18 cellular contexts compared by ENCODE assay signal in genomic region chr4:177938226-177938625, GRCh38.
"Had no signal": no experiment of that assay in that cellular context is flagged by ENCODE, and none has a peak within 500 bp of the region (broad histone marks: within the 10 kb centered on the region; RNA-seq: fewer than 3 reads in every experiment).

No MANE protein-coding gene starts in this region.

- H3K27ac Mint-ChIP-seq: natural killer cell; stimulated activated naive CD8-positive, alpha-beta T cell treated with anti-CD3 and anti-CD28 coated beads, Interleukin-15, Interleukin-2, amounts not matched to agents 100 ng/mL and 50 ng/mL, for 24 hours had no signal

- H3K4me3 ChIP-seq: dorsolateral prefrontal cortex, esophagus muscularis mucosa, heart left ventricle, ovary, smooth muscle cell, tibial artery, upper lobe of right lung, vagina had no signal

- H3K9me3 ChIP-seq: esophagus muscularis mucosa, ovary, tibial artery, upper lobe of right lung, vagina had no signal

- H3K36me3 Mint-ChIP-seq: natural killer cell had no signal

- H3K9me3 Mint-ChIP-seq: stimulated activated naive CD8-positive, alpha-beta T cell treated with anti-CD3 and anti-CD28 coated beads, Interleukin-15, Interleukin-2, amounts not matched to agents 100 ng/mL and 50 ng/mL, for 24 hours had no signal

- H3K4me3 Mint-ChIP-seq: natural killer cell; neural crest cell; stimulated activated naive CD8-positive, alpha-beta T cell treated with anti-CD3 and anti-CD28 coated beads, Interleukin-15, Interleukin-2, amounts not matched to agents 100 ng/mL and 50 ng/mL, for 24 hours had no signal

- H3K4me1 Mint-ChIP-seq: natural killer cell, neural crest cell had no signal

- H3K27me3 Mint-ChIP-seq: stimulated activated naive CD8-positive, alpha-beta T cell treated with anti-CD3 and anti-CD28 coated beads, Interleukin-15, Interleukin-2, amounts not matched to agents 100 ng/mL and 50 ng/mL, for 24 hours had no signal

- H3K27me3 ChIP-seq: dorsolateral prefrontal cortex, esophagus muscularis mucosa, heart left ventricle, ovary, tibial artery, upper lobe of right lung, vagina had no signal

- DNase-seq: cortex of kidney; dorsolateral prefrontal cortex; effector CD8-positive, alpha-beta T cell; heart left ventricle; hippocampal formation; kidney glomerular epithelial cell; mammary epithelial cell; natural killer cell; ovary; right cardiac atrium; stimulated activated CD4-positive, alpha-beta T cell treated with anti-CD3 and anti-CD28 coated beads, Interleukin-2, amount 100 ng/mL, for 48 hours; tibial artery; upper lobe of right lung had no signal

- H3K27ac ChIP-seq: dorsolateral prefrontal cortex, esophagus muscularis mucosa, heart left ventricle, ovary, tibial artery, upper lobe of right lung, vagina had no signal

- H3K4me1 ChIP-seq: esophagus muscularis mucosa, heart left ventricle, tibial artery, upper lobe of right lung, vagina had no signal

- H3K36me3 ChIP-seq: esophagus muscularis mucosa, heart left ventricle, ovary, tibial artery, upper lobe of right lung, vagina had no signal
